In the genomic region with DNA sequence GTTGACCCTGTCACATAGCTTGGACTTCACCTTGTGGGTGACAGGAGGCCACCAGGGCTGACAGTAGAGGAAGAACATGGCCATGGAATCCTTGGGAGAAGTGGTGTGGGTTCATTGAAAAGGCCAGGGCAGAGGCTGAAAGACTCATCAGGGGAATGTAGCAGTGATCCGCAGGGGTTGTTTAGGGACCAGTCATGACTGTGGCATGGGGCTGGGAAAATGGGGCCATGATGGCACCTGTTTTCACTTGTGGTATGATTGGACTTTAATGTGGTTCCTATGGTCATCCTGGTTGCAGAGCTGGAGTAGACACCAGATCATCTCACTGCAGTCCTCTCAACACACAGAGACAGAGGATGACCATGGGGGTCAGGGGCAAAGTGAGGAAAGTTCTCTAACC, we compare ENCODE assay signal across 16 cellular contexts.
"Had no signal": no experiment of that assay in that cellular context is flagged by ENCODE, and none has a peak within 500 bp of the region (broad histone marks: within the 10 kb centered on the region; RNA-seq: fewer than 3 reads in every experiment).

No MANE protein-coding gene starts in this region.

- ATAC-seq: foreskin keratinocyte; left cardiac atrium; left ventricle myocardium superior; stimulated activated naive B cell treated with anti-CD40 and anti-IgM and Interleukin-4, amounts not matched to agents 10 μg/mL and 1 μg/mL and 100 μg/mL, for 72 hours; stimulated activated naive CD8-positive, alpha-beta T cell treated with anti-CD3 and anti-CD28 coated beads, Interleukin-15, amount 100 ng/mL, for 72 hours; upper lobe of right lung had no signal

- H3K27me3 ChIP-seq: testis, tibial nerve, upper lobe of right lung had no signal

- H3K27ac ChIP-seq: foreskin keratinocyte, testis, tibial nerve, upper lobe of right lung had no signal

- H3K4me3 ChIP-seq: lung, testis, tibial nerve, upper lobe of right lung had no signal

- H3K36me3 ChIP-seq: tibial nerve, upper lobe of right lung had no signal

- DNase-seq: erythroblast; foreskin keratinocyte; immature natural killer cell; kidney; left cardiac atrium; left ventricle myocardium superior; mesenchymal stem cell; midbrain; naive B cell; stimulated activated CD4-positive, alpha-beta T cell treated with anti-CD3 and anti-CD28 coated beads, Interleukin-4, amount 100 ng/mL, for 4 hours; stimulated activated naive B cell treated with anti-CD40 and anti-IgM and Interleukin-4, amounts not matched to agents 10 μg/mL and 1 μg/mL and 100 μg/mL, for 72 hours; upper lobe of right lung had no signal

- H3K9me3 ChIP-seq: testis, upper lobe of right lung had no signal

- H3K4me1 ChIP-seq: foreskin keratinocyte, testis, tibial nerve, upper lobe of right lung had no signal
